19 cellular contexts compared by ENCODE assay signal in genomic region chr2:141589314-141589713, GRCh38.
"Had no signal": no experiment of that assay in that cellular context is flagged by ENCODE, and none has a peak within 500 bp of the region (broad histone marks: within the 10 kb centered on the region; RNA-seq: fewer than 3 reads in every experiment).

No MANE protein-coding gene starts in this region.

- H3K27me3 Mint-ChIP-seq: naive thymus-derived CD4-positive, alpha-beta T cell; stimulated activated naive B cell treated with anti-CD40 and anti-IgM and Interleukin-4, amounts not matched to agents 10 μg/mL and 1 μg/mL and 100 μg/mL, for 72 hours had no signal

- H3K27ac ChIP-seq: gastrocnemius medialis, neutrophil, psoas muscle, spleen, stomach, thoracic aorta, transverse colon had no signal

- H3K36me3 Mint-ChIP-seq: naive thymus-derived CD4-positive, alpha-beta T cell; stimulated activated naive B cell treated with anti-CD40 and anti-IgM and Interleukin-4, amounts not matched to agents 10 μg/mL and 1 μg/mL and 100 μg/mL, for 72 hours had no signal

- H3K4me1 ChIP-seq: gastrocnemius medialis, psoas muscle, spleen, stomach, transverse colon had no signal

- H3K4me3 ChIP-seq: gastrocnemius medialis, psoas muscle, spleen, stomach, thoracic aorta, transverse colon had no signal

- H3K4me3 Mint-ChIP-seq: naive thymus-derived CD4-positive, alpha-beta T cell; stimulated activated naive B cell treated with anti-CD40 and anti-IgM and Interleukin-4, amounts not matched to agents 10 μg/mL and 1 μg/mL and 100 μg/mL, for 72 hours had no signal

- DNase-seq: effector memory CD4-positive, alpha-beta T cell; gastrocnemius medialis; islet precursor cell; mammary epithelial cell; naive thymus-derived CD4-positive, alpha-beta T cell; psoas muscle; retina; spleen; stimulated activated CD4-positive, alpha-beta T cell treated with anti-CD3 and anti-CD28 coated beads, Interleukin-2, amount 100 ng/mL, for 24 hours; stimulated activated CD4-positive, alpha-beta T cell treated with anti-CD3 and anti-CD28 coated beads, Interleukin-4, amount 100 ng/mL, for 4 hours; stimulated activated naive B cell treated with anti-CD40 and anti-IgM and Interleukin-4, amounts not matched to agents 10 μg/mL and 1 μg/mL and 100 μg/mL, for 72 hours; stomach; substantia nigra; transverse colon had no signal

- H3K4me1 Mint-ChIP-seq: naive thymus-derived CD4-positive, alpha-beta T cell; stimulated activated naive B cell treated with anti-CD40 and anti-IgM and Interleukin-4, amounts not matched to agents 10 μg/mL and 1 μg/mL and 100 μg/mL, for 72 hours had no signal

- H3K27me3 ChIP-seq: gastrocnemius medialis, neutrophil, spleen, stomach, transverse colon had no signal

- ATAC-seq: esophagus mucosa; gastrocnemius medialis; left lobe of liver; naive thymus-derived CD4-positive, alpha-beta T cell; psoas muscle; sciatic nerve; stimulated activated naive B cell treated with anti-CD40 and anti-IgM and Interleukin-4, amounts not matched to agents 10 μg/mL and 1 μg/mL and 100 μg/mL, for 72 hours had no signal

- H3K27ac Mint-ChIP-seq: naive thymus-derived CD4-positive, alpha-beta T cell; stimulated activated naive B cell treated with anti-CD40 and anti-IgM and Interleukin-4, amounts not matched to agents 10 μg/mL and 1 μg/mL and 100 μg/mL, for 72 hours had no signal

- H3K9me3 ChIP-seq: gastrocnemius medialis, neutrophil, psoas muscle, thoracic aorta, transverse colon had no signal

- H3K36me3 ChIP-seq: gastrocnemius medialis, neutrophil, spleen, stomach, thoracic aorta, transverse colon had no signal
